16 cellular contexts compared by ENCODE assay signal in genomic region chr6:130466744-130467052, GRCh38.
"Had no signal": no experiment of that assay in that cellular context is flagged by ENCODE, and none has a peak within 500 bp of the region (broad histone marks: within the 10 kb centered on the region; RNA-seq: fewer than 3 reads in every experiment).

No MANE protein-coding gene starts in this region.

- H3K4me3 Mint-ChIP-seq: activated CD8-positive, alpha-beta T cell treated with anti-CD3 and anti-CD28 coated beads, Interleukin-2, amount 10 ng/mL, durations not matched to agents 7 days and 5 days; activated naive CD8-positive, alpha-beta T cell treated with anti-CD3 and anti-CD28 coated beads, Interleukin-2, amount 50 U/mL, for 24 hours; dendritic cell treated with granulocyte-macrophage colony-stimulating factor and Interleukin-4, amounts not matched to agents 40 ng/mL and 50 ng/mL, for 4 days; natural killer cell had no signal

- DNase-seq: activated CD4-positive, alpha-beta T cell treated with anti-CD3 and anti-CD28 coated beads for 4 hours; activated naive CD4-positive, alpha-beta T cell treated with Interleukin-2 at 50 U/mL for 16 hours; activated naive CD8-positive, alpha-beta T cell treated with anti-CD3 and anti-CD28 coated beads, Interleukin-2, amount 50 U/mL, for 24 hours; body of pancreas; natural killer cell; occipital lobe; right lobe of liver; stimulated activated CD4-positive, alpha-beta T cell treated with anti-CD3 and anti-CD28 coated beads, Interleukin-12 subunit alpha, Interleukin-12 subunit beta, amount 100 ng/mL, for 4 hours; stimulated activated CD4-positive, alpha-beta T cell treated with anti-CD3 and anti-CD28 coated beads, Interleukin-2, amount 100 ng/mL, for 48 hours; stimulated activated naive CD8-positive, alpha-beta T cell treated with anti-CD3 and anti-CD28 coated beads, Interleukin-15, Interleukin-2, amounts not matched to agents 100 U/mL and 50 U/mL, for 24 hours; T-helper 9 cell; upper lobe of right lung; WERI-Rb-1 had no signal

- H3K27me3 Mint-ChIP-seq: activated naive CD8-positive, alpha-beta T cell treated with anti-CD3 and anti-CD28 coated beads, Interleukin-2, amount 50 U/mL, for 24 hours; dendritic cell treated with granulocyte-macrophage colony-stimulating factor and Interleukin-4, amounts not matched to agents 40 ng/mL and 50 ng/mL, for 4 days had no signal

- H3K27ac Mint-ChIP-seq: activated naive CD8-positive, alpha-beta T cell treated with anti-CD3 and anti-CD28 coated beads, Interleukin-2, amount 50 U/mL, for 24 hours; dendritic cell treated with granulocyte-macrophage colony-stimulating factor and Interleukin-4, amounts not matched to agents 40 ng/mL and 50 ng/mL, for 4 days; natural killer cell had no signal

- H3K4me1 ChIP-seq: body of pancreas, prostate gland, right lobe of liver, upper lobe of right lung had no signal

- ATAC-seq: activated naive CD8-positive, alpha-beta T cell treated with anti-CD3 and anti-CD28 coated beads, Interleukin-2, amount 50 U/mL, for 24 hours; body of pancreas; right lobe of liver; upper lobe of right lung had no signal

- H3K36me3 Mint-ChIP-seq: natural killer cell had no signal

- H3K9me3 ChIP-seq: body of pancreas, prostate gland, right lobe of liver, upper lobe of right lung had no signal

- H3K27me3 ChIP-seq: body of pancreas, right lobe of liver, upper lobe of right lung had no signal

- H3K27ac ChIP-seq: body of pancreas, prostate gland, right lobe of liver, upper lobe of right lung, WERI-Rb-1 had no signal

- H3K36me3 ChIP-seq: prostate gland, right lobe of liver, upper lobe of right lung, WERI-Rb-1 had no signal

- H3K4me3 ChIP-seq: body of pancreas, prostate gland, right lobe of liver, upper lobe of right lung had no signal

- H3K9me3 Mint-ChIP-seq: activated naive CD8-positive, alpha-beta T cell treated with anti-CD3 and anti-CD28 coated beads, Interleukin-2, amount 50 U/mL, for 24 hours; dendritic cell treated with granulocyte-macrophage colony-stimulating factor and Interleukin-4, amounts not matched to agents 40 ng/mL and 50 ng/mL, for 4 days had no signal
